2 cellular contexts compared by ENCODE assay signal in the genomic region with DNA sequence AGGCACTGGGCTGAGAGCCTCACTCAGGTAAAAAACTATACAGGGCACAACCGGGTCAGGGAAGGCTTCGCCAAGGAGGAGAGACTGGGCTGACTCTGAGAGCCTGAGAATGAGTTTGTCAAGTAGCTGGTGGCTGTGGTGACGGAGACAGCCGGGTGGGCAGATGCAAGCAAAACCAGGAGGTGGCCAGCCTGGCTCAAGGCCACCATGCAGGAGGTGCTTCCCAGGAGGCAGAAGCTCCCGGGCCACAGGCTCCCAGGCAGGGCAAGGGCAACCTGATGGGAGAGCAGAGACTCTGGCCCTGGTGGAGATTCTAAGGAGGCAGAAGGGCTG.
TF ChIP-seq lines count a peak whose summit lies in the region.

No MANE protein-coding gene starts in this region.

TF ChIP-seq in IMR-90, 13 proteins besides CTCF, POLR2A, EP300 and RAD21:
- TF ChIP-seq FOS (IDR thresholded peaks at IDR 0.05; ENCODE audit: low read depth, low read length) (no peak), CHD1 (IDR thresholded peaks at IDR 0.05; ENCODE audit: low read depth, low read length) (no peak), RFX5 (IDR thresholded peaks at IDR 0.05; ENCODE audit: low read depth, low read length) (no peak), SMC3 (IDR thresholded peaks at IDR 0.05; ENCODE audit: low read depth, low read length) (no peak), RCOR1 (IDR thresholded peaks at IDR 0.05; ENCODE audit: insufficient replicate concordance, low read length) (no peak), MAFK (IDR thresholded peaks at IDR 0.05; ENCODE audit: low read depth, low read length) (no peak), NFE2L2 (IDR thresholded peaks at IDR 0.05; ENCODE audit: low read depth, low read length) (no peak)

TF ChIP-seq in neural cell, 6 proteins besides CTCF, POLR2A, EP300 and RAD21:
- TF ChIP-seq MXI1 (conservative IDR thresholded peaks at IDR 0.05; ENCODE audit: poor library complexity, severe bottlenecking) (no peak), POLR2AphosphoS5 (IDR thresholded peaks at IDR 0.05) (no peak), EZH2 (IDR thresholded peaks at IDR 0.05; ENCODE audit: borderline replicate concordance, insufficient read depth, low read length, poor library complexity, severe bottlenecking) (no peak), TAF1 (IDR thresholded peaks at IDR 0.05; ENCODE audit: low read depth) (no peak), SMC3 (conservative IDR thresholded peaks at IDR 0.05; ENCODE audit: poor library complexity) (no peak)
- TF ChIP-seq, protein P1, sequence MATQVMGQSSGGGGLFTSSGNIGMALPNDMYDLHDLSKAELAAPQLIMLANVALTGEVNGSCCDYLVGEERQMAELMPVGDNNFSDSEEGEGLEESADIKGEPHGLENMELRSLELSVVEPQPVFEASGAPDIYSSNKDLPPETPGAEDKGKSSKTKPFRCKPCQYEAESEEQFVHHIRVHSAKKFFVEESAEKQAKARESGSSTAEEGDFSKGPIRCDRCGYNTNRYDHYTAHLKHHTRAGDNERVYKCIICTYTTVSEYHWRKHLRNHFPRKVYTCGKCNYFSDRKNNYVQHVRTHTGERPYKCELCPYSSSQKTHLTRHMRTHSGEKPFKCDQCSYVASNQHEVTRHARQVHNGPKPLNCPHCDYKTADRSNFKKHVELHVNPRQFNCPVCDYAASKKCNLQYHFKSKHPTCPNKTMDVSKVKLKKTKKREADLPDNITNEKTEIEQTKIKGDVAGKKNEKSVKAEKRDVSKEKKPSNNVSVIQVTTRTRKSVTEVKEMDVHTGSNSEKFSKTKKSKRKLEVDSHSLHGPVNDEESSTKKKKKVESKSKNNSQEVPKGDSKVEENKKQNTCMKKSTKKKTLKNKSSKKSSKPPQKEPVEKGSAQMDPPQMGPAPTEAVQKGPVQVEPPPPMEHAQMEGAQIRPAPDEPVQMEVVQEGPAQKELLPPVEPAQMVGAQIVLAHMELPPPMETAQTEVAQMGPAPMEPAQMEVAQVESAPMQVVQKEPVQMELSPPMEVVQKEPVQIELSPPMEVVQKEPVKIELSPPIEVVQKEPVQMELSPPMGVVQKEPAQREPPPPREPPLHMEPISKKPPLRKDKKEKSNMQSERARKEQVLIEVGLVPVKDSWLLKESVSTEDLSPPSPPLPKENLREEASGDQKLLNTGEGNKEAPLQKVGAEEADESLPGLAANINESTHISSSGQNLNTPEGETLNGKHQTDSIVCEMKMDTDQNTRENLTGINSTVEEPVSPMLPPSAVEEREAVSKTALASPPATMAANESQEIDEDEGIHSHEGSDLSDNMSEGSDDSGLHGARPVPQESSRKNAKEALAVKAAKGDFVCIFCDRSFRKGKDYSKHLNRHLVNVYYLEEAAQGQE (IDR thresholded peaks at IDR 0.05; ENCODE audit: borderline replicate concordance) = no peak
